In the genomic region with DNA sequence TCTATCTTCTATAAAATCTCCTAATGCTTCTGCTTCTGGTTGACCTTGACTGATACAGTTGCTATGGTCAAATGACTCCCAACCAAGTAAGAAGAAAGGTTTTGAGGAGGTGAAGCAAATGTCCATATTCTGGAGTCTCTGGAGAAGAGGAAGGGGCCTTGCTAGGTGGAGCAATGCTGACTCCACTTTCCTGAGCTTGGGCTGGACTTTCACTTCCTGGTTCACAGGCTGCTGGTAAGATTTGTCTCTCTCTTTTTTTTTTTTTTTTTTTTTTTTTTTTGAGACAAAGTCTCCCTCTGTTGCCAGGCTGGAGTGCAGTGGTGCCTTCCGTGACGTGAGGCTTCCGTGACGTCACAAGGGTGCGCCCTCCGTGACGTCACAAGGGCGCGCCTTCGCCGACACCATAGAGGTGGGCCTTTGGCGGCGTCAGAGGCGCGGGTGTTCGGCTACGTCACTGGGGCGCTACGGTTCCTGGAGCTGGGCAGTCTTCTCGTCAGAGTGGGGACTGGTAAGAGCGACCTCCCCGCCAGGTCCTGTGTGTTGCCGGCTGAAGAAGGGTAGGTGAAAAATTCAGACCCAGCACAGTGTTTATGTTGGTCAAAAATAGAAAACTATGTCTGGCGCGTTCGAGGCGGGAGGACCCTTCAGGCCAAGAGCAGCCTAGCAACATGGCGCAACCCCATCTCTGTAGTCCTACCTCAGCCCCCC, we compare ENCODE assay signal across 8 cellular contexts.
DNase-seq lines count a peak whose midpoint lies in the region; ATAC-seq and TF ChIP-seq lines count a peak whose summit lies in the region.
"Not testable (repeated sequence)": the region's sequence is repeated elsewhere in the genome, so short reads cannot be mapped to it uniquely, and the experiment has no call there.

No MANE protein-coding gene starts in this region.

- H3K9ac ChIP-seq in HUES6 (ENCODE audit: low read length) = peak overlapping the region; percentile 85

- intact Hi-C loops in Panc1 (cut with micrococcal nuclease; ENCODE audit: unreplicated experiment) = not testable (repeated sequence)

- peak overlapping the region; percentile 98 for H3K27ac Mint-ChIP-seq in activated T-cell treated with anti-CD3 and anti-CD28 coated beads, Interleukin-2, amount 50 U/mL, for 72 hours

- not testable (repeated sequence) for H3K27me3 ChIP-seq in HUES6 (ENCODE audit: control insufficient read depth, insufficient read depth, low read length); Panc1 (ENCODE audit: control insufficient read depth, insufficient read depth, low read length); esophagus (ENCODE audit: control insufficient read depth in 1 of 2, insufficient read depth in 2 of 2, low read length in 2 of 2)

- not testable (repeated sequence) for H3K9me3 Mint-ChIP-seq in activated T-cell treated with anti-CD3 and anti-CD28 coated beads, Interleukin-2, amount 50 U/mL, for 72 hours

- H3K27me3 Mint-ChIP-seq in activated T-cell treated with anti-CD3 and anti-CD28 coated beads, Interleukin-2, amount 50 U/mL, for 72 hours (ENCODE audit: low read depth) = not testable (repeated sequence)

- POLR2A ChIA-PET in Panc1 (lab: Charles Lee) = interaction anchor here (0.6 to 0.7 kb wide), 2 partner anchors 78 to 323 kb away, joined by 3 to 16 read pairs; no protein-coding TSS in a partner anchor

- not testable (repeated sequence) for H3K4me1 Mint-ChIP-seq in activated T-cell treated with anti-CD3 and anti-CD28 coated beads, Interleukin-2, amount 50 U/mL, for 72 hours (ENCODE audit: low read depth)

- H3K4me3 ChIP-seq in HUES6 (ENCODE audit: low read depth, low read length) = peak overlapping the region; percentile 84
- H3K4me3 ChIP-seq in Panc1 (ENCODE audit: low read depth in 2 of 2, low read length in 2 of 2) = peak overlapping the region; percentile 50 to 58
- H3K4me3 ChIP-seq in esophagus (ENCODE audit: low read depth in 1 of 2, low read length in 2 of 2) = peak overlapping the region; percentile 39 to 56

- H3K4me3 Mint-ChIP-seq in activated T-cell treated with anti-CD3 and anti-CD28 coated beads, Interleukin-2, amount 50 U/mL, for 72 hours = peak overlapping the region; percentile 93 to 96

- not testable (repeated sequence) for H3K4me1 ChIP-seq in HUES6 (ENCODE audit: control insufficient read depth, insufficient read depth, low read length); Panc1 (ENCODE audit: control insufficient read depth, insufficient read depth, low read length); esophagus (ENCODE audit: control insufficient read depth in 2 of 2, insufficient read depth in 2 of 2, low read length in 1 of 2)

- ATAC-seq in GM21526 (IDR thresholded peaks at IDR 0.05; ENCODE audit: low FRiP score, unreplicated experiment) = peak; percentile 97
- ATAC-seq in Panc1 = peak; percentile 100
- ATAC-seq in activated T-cell treated with anti-CD3 and anti-CD28 coated beads, Interleukin-2, amount 50 U/mL, for 72 hours (replicated peaks in 1 of 2) = peak; percentile 98

- 11 to 22% methylated on average over 28 of the region's 28 CpGs for WGBS in esophagus, 2 donors

- H3K36me3 ChIP-seq in HUES6 (ENCODE audit: control insufficient read depth, insufficient read depth, low read length); Panc1 (ENCODE audit: control insufficient read depth, insufficient read depth, low read length); esophagus (ENCODE audit: control insufficient read depth in 2 of 2, insufficient read depth in 2 of 2, low read length in 1 of 2): not testable (repeated sequence)

- peak; percentile 77 for DNase-seq in DMS114 treated with DMSO at 0.1 percent for 48 hours (lab: John Stamatoyannopoulos, UW; ENCODE audit: unreplicated experiment)
- DNase-seq in Panc1 (ENCODE audit: low read depth, low spot score) = peak; percentile 66
- DNase-seq in activated T-cell treated with anti-CD3 and anti-CD28 coated beads, Interleukin-2, amount 50 U/mL, for 72 hours = peak; percentile 92 to 97
- peak; percentile 95 for DNase-seq in mucosa of gallbladder (ENCODE audit: low spot score)
- peak; percentile 91 to 95 for DNase-seq in stimulated activated CD8-positive, alpha-beta memory T cell treated with anti-CD3 and anti-CD28 coated beads, Interleukin-2, amount 100 ng/mL, for 48 hours (ENCODE audit: low read depth in 2 of 2)

- in situ Hi-C loops in Panc1 (cut with HindIII; ENCODE audit: low pct_unique_long_range_greater_than_20kb, low sequenced_read_pairs) = not testable (repeated sequence)

- CTCF ChIA-PET in Panc1 (lab: Charles Lee) = interaction anchor here (0.6 kb wide), 1 partner anchor 13 kb away, joined by 5 read pairs; no protein-coding TSS in a partner anchor

- TSS peak; percentile 88 for BruUV-seq in Panc1 (replicated peaks; lab: Mats Ljungman, UMichigan)

- not testable (repeated sequence) for H3K36me3 Mint-ChIP-seq in activated T-cell treated with anti-CD3 and anti-CD28 coated beads, Interleukin-2, amount 50 U/mL, for 72 hours (ENCODE audit: insufficient read depth in 2 of 2)

- not testable (repeated sequence) for TF ChIP-seq CTCF in Panc1 (IDR thresholded peaks at IDR 0.05)

- not testable (repeated sequence) for H3K9me3 ChIP-seq in HUES6 (ENCODE audit: control insufficient read depth, insufficient read depth, low read depth, low read length); Panc1 (ENCODE audit: control insufficient read depth, insufficient read depth, low read depth, low read length); esophagus (ENCODE audit: control insufficient read depth in 2 of 2, insufficient read depth in 1 of 2, low read depth in 1 of 2, low read length in 1 of 2)

- H3K27ac ChIP-seq in HUES6 (ENCODE audit: low read depth, low read length) (peak overlapping the region; percentile 60), Panc1 (ENCODE audit: low read length) (peak overlapping the region; percentile 77), esophagus (ENCODE audit: low read depth in 2 of 2, low read length in 1 of 2) (peak overlapping the region; percentile 77 to 85)

Comparison
In these comparisons a context has a peak if more than half of its experiments do, and no peak if none do; other contexts are left out.
1. Peak in every context shown above with its lines: DNase-seq, ATAC-seq, H3K4me3 ChIP-seq and H3K27ac ChIP-seq.